ENCODE assay signal across 10 cellular contexts in the genomic region with DNA sequence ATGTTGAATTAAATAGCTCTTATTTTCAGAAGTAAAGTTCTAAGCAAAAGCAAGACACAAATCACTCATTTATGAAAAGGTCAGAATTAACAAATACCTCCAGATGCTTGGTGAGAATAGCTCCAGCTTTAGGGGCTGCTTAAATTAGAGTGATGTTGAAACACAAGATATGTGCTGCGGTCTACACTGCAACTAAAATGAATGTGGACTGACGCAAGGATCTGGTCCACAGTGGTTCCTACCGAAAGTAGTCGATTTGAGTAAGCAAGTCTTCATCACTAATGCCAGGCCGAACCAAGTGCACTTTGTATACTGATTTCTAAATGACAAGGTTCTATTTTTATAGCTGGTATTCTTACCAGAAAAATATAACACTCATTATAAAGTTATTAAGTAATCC.
DNase-seq lines count a peak whose midpoint lies in the region; ATAC-seq and TF ChIP-seq lines count a peak whose summit lies in the region.
"Had no signal": no experiment of that assay in that cellular context is flagged by ENCODE, and none has a peak within 500 bp of the region (broad histone marks: within the 10 kb centered on the region; RNA-seq: fewer than 3 reads in every experiment).

No MANE protein-coding gene starts in this region.

- no peaks in the 10 kb centered on the region for H3F3A ChIP-seq in PC-3 (ENCODE audit: low read length, unreplicated experiment)

- no peaks in the 10 kb centered on the region for H3K27me3 ChIP-seq in PC-3 (ENCODE audit: low read length)
- H3K27me3 ChIP-seq: esophagus muscularis mucosa had no signal

- H3K9me3 ChIP-seq in PC-3 (ENCODE audit: low read length), result no peaks in the 10 kb centered on the region
- H3K9me3 ChIP-seq: esophagus muscularis mucosa had no signal

- peak; percentile 33 for DNase-seq in GM10248 (ENCODE audit: extremely low spot score)
- DNase-seq in PC-3, result no peak
- DNase-seq in stimulated activated naive CD4-positive, alpha-beta T cell (lab: John Stamatoyannopoulos, UW), result no peak
- DNase-seq in Right ventricle myocardium inferior (ENCODE audit: missing footprints), result no peak
- no peak for DNase-seq in NCI-H748 (lab: John Stamatoyannopoulos, UW; ENCODE audit: unreplicated experiment)
- DNase-seq in posterior cingulate gyrus, result no peak

- CTCF ChIA-PET in GM10248 (lab: Yijun Ruan, JAX), result interaction anchor here (1.0 to 4.7 kb wide), 14 partner anchors 11 to 750 kb away, joined by 3 to 30 read pairs (median 4); no protein-coding TSS in a partner anchor
- CTCF ChIA-PET in PC-3 (lab: Charles Lee), result no interaction called here

- no peak overlapping the region for H2AFZ ChIP-seq in PC-3 (ENCODE audit: low read length)

- POLR2A ChIA-PET in GM10248 (lab: Yijun Ruan, JAX), result interaction anchor here (0.7 to 1.9 kb wide), 5 partner anchors 15 to 84 kb away, joined by 3 to 11 read pairs (median 3); no protein-coding TSS in a partner anchor
- POLR2A ChIA-PET in PC-3 (lab: Charles Lee; ENCODE audit: unreplicated experiment), result no interaction called here

- no TSS peak for BruUV-seq in PC-3 (replicated peaks; lab: Mats Ljungman, UMichigan)

- H3K4me2 ChIP-seq in PC-3 (ENCODE audit: low read length), result peak overlapping the region; percentile 56

- H3K27ac ChIP-seq in PC-3 (ENCODE audit: low read length), result peak overlapping the region; percentile 66
- H3K27ac ChIP-seq: esophagus muscularis mucosa had no signal

- intact Hi-C loops in PC-3 (cut with micrococcal nuclease), result no loop called here
- intact Hi-C loops in Right ventricle myocardium inferior (cut with DNase I), result no loop called here
- intact Hi-C loops in posterior cingulate gyrus (cut with DNase I), result no loop called here

- no peak overlapping the region for H3K9ac ChIP-seq in PC-3 (ENCODE audit: low read length)

- no peaks in the 10 kb centered on the region for H4K20me1 ChIP-seq in PC-3 (ENCODE audit: low read length)

- H3K9me2 ChIP-seq in PC-3 (replicated peaks; ENCODE audit: low read length), result no peaks in the 10 kb centered on the region

- 0 out of 2 replicates have a peak, but pooled peaks cover 5% of the 10 kb centered on the region for H3K36me3 ChIP-seq in PC-3 (ENCODE audit: low read depth, low read length)

- H3K4me3 ChIP-seq in PC-3 (ENCODE audit: low read length), result no peak overlapping the region
- H3K4me3 ChIP-seq: esophagus muscularis mucosa had no signal

- peaks cover 29% of the 10 kb centered on the region for H3K4me1 ChIP-seq in PC-3 (ENCODE audit: insufficient read depth, low read length)
- H3K4me1 ChIP-seq: esophagus muscularis mucosa had no signal

- ATAC-seq in GM19328 (IDR thresholded peaks at IDR 0.05; ENCODE audit: unreplicated experiment) (peak; percentile 68), HG02973 (IDR thresholded peaks at IDR 0.05; ENCODE audit: unreplicated experiment) (peak; percentile 75), PC-3 (no peak), Right ventricle myocardium inferior (no peak)
- ATAC-seq: Panc1 had no signal

- TF ChIP-seq CTCF in GM10248 (IDR thresholded peaks at IDR 0.05; ENCODE audit: control extremely low read depth, extremely low read depth, low read depth, missing control alignments) (no peak), PC-3 (conservative IDR thresholded peaks at IDR 0.05; ENCODE audit: low read depth, low read length) (no peak)

- H3K79me2 ChIP-seq in PC-3 (ENCODE audit: low read length), result no peaks in the 10 kb centered on the region

Comparison
In these comparisons a context has a peak if more than half of its experiments do, and no peak if none do; other contexts are left out.
1. ATAC-seq: peak in GM19328 (single experiment) and HG02973 (single experiment); none in PC-3 (single experiment) and Right ventricle myocardium inferior (single experiment).